In genomic region chr7:26630941-26631580, GRCh38 we compare ENCODE assay signal across 21 cellular contexts.
"Had no signal": no experiment of that assay in that cellular context is flagged by ENCODE, and none has a peak within 500 bp of the region (broad histone marks: within the 10 kb centered on the region; RNA-seq: fewer than 3 reads in every experiment).

No MANE protein-coding gene starts in this region.

- H3K27ac ChIP-seq: SJCRH30 had no signal

- H3K27me3 ChIP-seq: MG63 had no signal

- FAIRE-seq: HepG2 had no signal

- H3K4me3 ChIP-seq: MG63, SJCRH30 had no signal

- ATAC-seq: HepG2, Panc1, Right ventricle myocardium inferior, SK-N-SH treated with all-trans-retinoic acid at 6 μM for 48 hours had no signal

- H3K36me3 ChIP-seq: MG63, SJCRH30 had no signal

- H3K9me3 ChIP-seq: MG63, SJCRH30 had no signal

- DNase-seq: IMR-90, Karpas-422, KG1, MG63, NCI-H1092, NCI-H1105 treated with DMSO at 0.1 percent for 48 hours, NCI-H1417 treated with DMSO at 0.1 percent for 48 hours, NCI-H146, NCI-H1694 treated with DMSO at 0.1 percent for 48 hours, NCI-H1930, NCI-H2081, NCI-H2107, NCI-H524, NCI-H526 treated with DMSO at 0.1 percent for 48 hours, NCI-H748 treated with DMSO at 0.1 percent for 48 hours, SHP77 treated with DMSO at 0.1 percent for 48 hours, SJCRH30 had no signal

- H3K4me1 ChIP-seq: SJCRH30 had no signal
